In genomic region chr5:66209794-66210193, GRCh38 we compare ENCODE assay signal across 1 cellular context.
TF ChIP-seq lines count a peak whose summit lies in the region.

No MANE protein-coding gene starts in this region.

TF ChIP-seq in WTC11, 78 proteins besides CTCF, POLR2A, EP300 and RAD21 (continued from another document):
- TF ChIP-seq ZNF423 (CRISPR knock-in tag; IDR thresholded peaks at IDR 0.05), result no peak
- no peak for TF ChIP-seq ZNF671 (CRISPR knock-in tag; IDR thresholded peaks at IDR 0.05)
- TF ChIP-seq, protein P1, sequence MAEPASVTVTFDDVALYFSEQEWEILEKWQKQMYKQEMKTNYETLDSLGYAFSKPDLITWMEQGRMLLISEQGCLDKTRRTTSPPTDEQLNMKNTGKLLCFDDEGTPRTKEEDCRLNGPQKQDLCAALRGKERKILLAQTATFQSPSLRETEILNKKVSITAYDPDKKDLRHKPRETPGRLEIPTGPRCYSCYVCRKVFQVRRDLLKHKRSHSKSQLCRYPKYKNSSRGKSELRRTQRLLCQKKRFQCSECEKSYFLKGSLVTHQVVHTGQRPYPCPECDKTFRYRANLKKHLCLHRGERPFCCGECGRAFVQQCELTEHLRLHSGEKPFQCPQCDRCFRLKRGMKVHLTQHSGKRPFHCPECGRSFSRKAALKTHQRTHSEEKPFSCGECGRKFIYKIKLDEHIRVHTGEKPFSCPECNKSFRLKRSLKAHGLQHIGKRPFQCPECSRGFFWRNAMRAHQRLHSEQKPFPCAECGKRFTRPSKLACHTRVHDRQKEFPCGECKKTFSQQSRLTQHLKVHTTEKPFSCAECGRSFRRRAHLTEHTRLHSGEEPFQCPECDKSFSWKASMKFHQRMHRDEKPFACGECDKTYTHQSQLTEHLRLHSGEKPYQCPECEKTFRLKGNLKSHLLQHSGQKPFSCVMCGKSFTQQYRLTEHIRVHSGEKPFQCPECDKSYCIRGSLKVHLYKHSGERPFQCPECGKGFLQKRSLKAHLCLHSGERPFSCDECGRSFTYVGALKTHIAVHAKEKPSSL (CRISPR knock-in tag; conservative IDR thresholded peaks at IDR 0.05), result no peak
- TF ChIP-seq, protein P2, sequence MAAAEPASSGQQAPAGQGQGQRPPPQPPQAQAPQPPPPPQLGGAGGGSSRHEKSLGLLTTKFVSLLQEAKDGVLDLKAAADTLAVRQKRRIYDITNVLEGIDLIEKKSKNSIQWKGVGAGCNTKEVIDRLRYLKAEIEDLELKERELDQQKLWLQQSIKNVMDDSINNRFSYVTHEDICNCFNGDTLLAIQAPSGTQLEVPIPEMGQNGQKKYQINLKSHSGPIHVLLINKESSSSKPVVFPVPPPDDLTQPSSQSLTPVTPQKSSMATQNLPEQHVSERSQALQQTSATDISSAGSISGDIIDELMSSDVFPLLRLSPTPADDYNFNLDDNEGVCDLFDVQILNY (CRISPR knock-in tag; IDR thresholded peaks at IDR 0.05), result no peak
- no peak for TF ChIP-seq HMGA2 (CRISPR knock-in tag; IDR thresholded peaks at IDR 0.05)
- TF ChIP-seq FOXP1 (CRISPR knock-in tag; IDR thresholded peaks at IDR 0.05; ENCODE audit: borderline replicate concordance), result no peak
- TF ChIP-seq NR3C1 (CRISPR knock-in tag; conservative IDR thresholded peaks at IDR 0.05; ENCODE audit: low read depth), result no peak
- no peak for TF ChIP-seq ZNF396 (CRISPR knock-in tag; IDR thresholded peaks at IDR 0.05; ENCODE audit: borderline replicate concordance)
- no peak for TF ChIP-seq TP53 (CRISPR knock-in tag; IDR thresholded peaks at IDR 0.05)
- TF ChIP-seq, protein P3, sequence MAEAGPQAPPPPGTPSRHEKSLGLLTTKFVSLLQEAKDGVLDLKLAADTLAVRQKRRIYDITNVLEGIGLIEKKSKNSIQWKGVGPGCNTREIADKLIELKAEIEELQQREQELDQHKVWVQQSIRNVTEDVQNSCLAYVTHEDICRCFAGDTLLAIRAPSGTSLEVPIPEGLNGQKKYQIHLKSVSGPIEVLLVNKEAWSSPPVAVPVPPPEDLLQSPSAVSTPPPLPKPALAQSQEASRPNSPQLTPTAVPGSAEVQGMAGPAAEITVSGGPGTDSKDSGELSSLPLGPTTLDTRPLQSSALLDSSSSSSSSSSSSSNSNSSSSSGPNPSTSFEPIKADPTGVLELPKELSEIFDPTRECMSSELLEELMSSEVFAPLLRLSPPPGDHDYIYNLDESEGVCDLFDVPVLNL (CRISPR knock-in tag; IDR thresholded peaks at IDR 0.05; ENCODE audit: borderline replicate concordance, low read depth), result no peak
- no peak for TF ChIP-seq TCF7 (CRISPR knock-in tag; IDR thresholded peaks at IDR 0.05; ENCODE audit: low read depth)
- no peak for TF ChIP-seq CREM (CRISPR knock-in tag; IDR thresholded peaks at IDR 0.05)
TF ChIP-seq in WTC11: peak in this region for 0.
